ENCODE assay signal across 8 cellular contexts in the genomic region with DNA sequence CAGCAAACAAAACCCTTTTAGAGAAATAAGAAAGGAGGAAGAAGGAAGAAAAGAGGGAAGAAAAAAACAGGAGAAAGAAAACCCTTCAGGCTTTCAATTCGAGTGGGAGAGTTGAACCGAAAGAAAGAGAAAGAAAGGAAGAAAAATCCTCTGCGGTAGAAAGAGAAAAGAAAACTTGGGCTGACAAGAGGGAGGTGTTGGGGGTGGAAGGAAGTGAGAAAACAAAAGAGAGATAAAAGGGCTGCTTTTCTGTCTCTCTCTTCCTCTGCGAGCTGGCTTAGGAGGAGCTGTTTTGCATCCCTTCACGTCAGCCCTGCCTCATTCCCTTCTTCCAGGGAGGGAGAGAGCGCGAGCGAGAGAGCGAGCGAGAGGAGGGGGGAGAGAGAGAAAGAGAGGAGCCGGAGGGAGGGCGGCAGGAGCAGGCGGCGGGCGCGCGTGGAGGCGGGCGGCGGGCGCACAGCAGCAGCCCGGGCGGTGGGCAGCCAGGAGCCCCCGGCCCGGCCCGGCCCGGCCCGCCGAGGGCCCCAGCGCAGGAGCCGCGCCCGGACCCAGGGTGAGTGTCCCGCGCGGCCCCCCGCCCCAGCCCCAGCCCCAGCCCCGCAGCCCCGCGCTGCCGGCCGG. TPM values are rescaled to one million over a fixed set of nuclear protein-coding genes. Genes with fewer than 3 reads are reported as not detected.
A peak's percentile ranks its signal among the peaks of the same experiment; 100 is the strongest.
DNase-seq lines count a peak whose midpoint lies in the region; ATAC-seq, FAIRE-seq and TF ChIP-seq lines count a peak whose summit lies in the region.

A gene with protein sequence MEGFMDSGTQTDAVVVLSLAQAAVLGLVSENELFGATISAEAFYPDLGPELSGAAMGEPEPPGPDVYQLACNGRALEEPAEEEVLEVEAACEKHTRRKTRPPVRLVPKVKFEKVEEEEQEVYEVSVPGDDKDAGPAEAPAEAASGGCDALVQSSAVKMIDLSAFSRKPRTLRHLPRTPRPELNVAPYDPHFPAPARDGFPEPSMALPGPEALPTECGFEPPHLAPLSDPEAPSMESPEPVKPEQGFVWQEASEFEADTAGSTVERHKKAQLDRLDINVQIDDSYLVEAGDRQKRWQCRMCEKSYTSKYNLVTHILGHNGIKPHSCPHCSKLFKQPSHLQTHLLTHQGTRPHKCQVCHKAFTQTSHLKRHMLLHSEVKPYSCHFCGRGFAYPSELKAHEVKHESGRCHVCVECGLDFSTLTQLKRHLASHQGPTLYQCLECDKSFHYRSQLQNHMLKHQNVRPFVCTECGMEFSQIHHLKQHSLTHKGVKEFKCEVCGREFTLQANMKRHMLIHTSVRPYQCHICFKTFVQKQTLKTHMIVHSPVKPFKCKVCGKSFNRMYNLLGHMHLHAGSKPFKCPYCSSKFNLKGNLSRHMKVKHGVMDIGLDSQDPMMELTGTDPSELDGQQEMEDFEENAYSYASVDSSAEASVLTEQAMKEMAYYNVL (plus strand): TSS at position 263 of the 621 bp plus-strand sequence. CDS start 65,814 bp downstream, outside the sequence.

- H4K20me1 ChIP-seq in SK-N-SH (ENCODE audit: insufficient read depth): no peaks in the 10 kb centered on the region

- H3K4me3 ChIP-seq in SK-N-SH (ENCODE audit: low read depth in 2 of 2, low read length in 1 of 2): peak within 1 kb of the TSS; percentile 59 to 66
- H3K4me3 ChIP-seq in bronchial epithelial cell (ENCODE audit: low read depth, low read length): peak within 1 kb of the TSS; percentile 67
- peak within 1 kb of the TSS; percentile 82 for H3K4me3 ChIP-seq in iPS-20b (ENCODE audit: low read length)
- H3K4me3 ChIP-seq in retinal pigment epithelial cell (ENCODE audit: low read length): peak within 1 kb of the TSS; percentile 71

- under 1% methylated on average over 21 of the region's 42 CpGs for WGBS in SK-N-SH (ENCODE audit: low lambda C conversion rate)

- H3K4me2 ChIP-seq in SK-N-SH: peak within 1 kb of the TSS; percentile 80

- peak; percentile 50 for DNase-seq in A172 (ENCODE audit: low spot score)
- DNase-seq in GM10248 (ENCODE audit: extremely low spot score): peak; percentile 80
- peak; percentile 42 for DNase-seq in HT1080 (ENCODE audit: low read depth)
- peak; percentile 91 for DNase-seq in SK-N-SH
- peak; percentile 30 for DNase-seq in bronchial epithelial cell (ENCODE audit: low read depth)
- no peak for DNase-seq in retinal pigment epithelial cell (ENCODE audit: low read depth)

- H3K9me2 ChIP-seq in SK-N-SH: no peaks in the 10 kb centered on the region

- FAIRE-seq in bronchial epithelial cell (lab: Jason Lieb, UNC): no peak

- H2AFZ ChIP-seq in SK-N-SH (ENCODE audit: low read depth): peak within 1 kb of the TSS; percentile 99

- TF ChIP-seq CTCF in GM10248 (IDR thresholded peaks at IDR 0.05; ENCODE audit: control extremely low read depth, extremely low read depth, low read depth, missing control alignments): no peak
- TF ChIP-seq CTCF in SK-N-SH (IDR thresholded peaks at IDR 0.05): no peak
- no peak for TF ChIP-seq CTCF in bronchial epithelial cell (IDR thresholded peaks at IDR 0.05; ENCODE audit: insufficient read depth, low read length, severe bottlenecking)
- TF ChIP-seq CTCF in retinal pigment epithelial cell (conservative IDR thresholded peaks at IDR 0.05; ENCODE audit: low read depth, low read length): no peak

- H3K4me1 ChIP-seq in SK-N-SH (ENCODE audit: control insufficient read depth in 1 of 2, insufficient read depth in 2 of 2, low read depth in 1 of 2, low read length in 1 of 2) (peaks cover 16 to 22% of the 10 kb centered on the region in 2 experiments; a peak in 3 of 4 replicates), iPS-20b (ENCODE audit: insufficient read depth, low read length) (peaks cover 27% of the 10 kb centered on the region)

- no peaks in the 10 kb centered on the region for H3F3A ChIP-seq in SK-N-SH (replicated peaks; ENCODE audit: insufficient read depth)

- peak within 1 kb of the TSS; percentile 79 for H3K9ac ChIP-seq in SK-N-SH
- peak within 1 kb of the TSS; percentile 82 for H3K9ac ChIP-seq in iPS-20b (ENCODE audit: low read depth, low read length)

- H3K27ac ChIP-seq in SK-N-SH (ENCODE audit: low read depth in 2 of 2, low read length in 1 of 2) (peak within 1 kb of the TSS; percentile 51 to 83), iPS-20b (ENCODE audit: low read length) (peak within 1 kb of the TSS; percentile 27)

- no peaks in the 10 kb centered on the region for H3K36me3 ChIP-seq in SK-N-SH (replicated peaks in 1 of 2; ENCODE audit: control insufficient read depth in 1 of 2, insufficient read depth in 2 of 2, low read length in 1 of 2)
- no peaks in the 10 kb centered on the region for H3K36me3 ChIP-seq in bronchial epithelial cell (ENCODE audit: control insufficient read depth, insufficient read depth, low read length)
- no peaks in the 10 kb centered on the region for H3K36me3 ChIP-seq in iPS-20b (ENCODE audit: insufficient read depth, low read depth, low read length)

- peaks cover 34% of the 10 kb centered on the region for H3K79me2 ChIP-seq in SK-N-SH (ENCODE audit: insufficient read depth)

- H3K27me3 ChIP-seq in SK-N-SH (ENCODE audit: insufficient read depth) (no peaks in the 10 kb centered on the region), bronchial epithelial cell (ENCODE audit: control insufficient read depth, insufficient read depth, low read length) (no peaks in the 10 kb centered on the region), iPS-20b (ENCODE audit: insufficient read depth, low read length) (peaks cover 12% of the 10 kb centered on the region)

- TF ChIP-seq EP300 in SK-N-SH (IDR thresholded peaks at IDR 0.05; ENCODE audit: borderline replicate concordance in 1 of 2, low read depth in 1 of 2, low read length in 1 of 2): no peak

- no peak for TF ChIP-seq RAD21 in SK-N-SH (IDR thresholded peaks at IDR 0.05; ENCODE audit: low read length)

- CTCF ChIA-PET in GM10248 (lab: Yijun Ruan, JAX) (no interaction called here), SK-N-SH (lab: Yijun Ruan, JAX) (no interaction called here)

- ATAC-seq in HG03039 (IDR thresholded peaks at IDR 0.05; ENCODE audit: unreplicated experiment): no peak

- POLR2A ChIA-PET in GM10248 (lab: Yijun Ruan, JAX): interaction anchor here (0.7 kb wide), 1 partner anchor 9 kb away, joined by 5 read pairs; no protein-coding TSS in a partner anchor
- POLR2A ChIA-PET in SK-N-SH (lab: Yijun Ruan, JAX): interaction anchor here (0.6 kb wide), 1 partner anchor 89 kb away, joined by 3 read pairs; a partner anchor contains a TSS

- no peaks in the 10 kb centered on the region for H3K9me3 ChIP-seq in SK-N-SH
- no peaks in the 10 kb centered on the region for H3K9me3 ChIP-seq in iPS-20b (ENCODE audit: insufficient read depth, low read depth, low read length)

TF ChIP-seq in SK-N-SH, 30 proteins besides CTCF, POLR2A, EP300 and RAD21 (continues in another document):
- TF ChIP-seq TAF1 (IDR thresholded peaks at IDR 0.05; ENCODE audit: borderline replicate concordance, low read depth, low read length) (0 out of 2 replicates have a peak, but pooled peaks have one; percentile 35), YY1 (IDR thresholded peaks at IDR 0.05; ENCODE audit: low read depth) (no peak), CHD2 (IDR thresholded peaks at IDR 0.05; ENCODE audit: low read length, partially characterized antibody) (no peak), RCOR1 (IDR thresholded peaks at IDR 0.05; ENCODE audit: low read length) (no peak), GATA2 (CRISPR knock-in tag; IDR thresholded peaks at IDR 0.05) (no peak), POLR2AphosphoS5 (IDR thresholded peaks at IDR 0.05; ENCODE audit: low read depth, low read length) (peak; percentile 39; the same call in 1 of the 2 replicates), RXRA (IDR thresholded peaks at IDR 0.05; ENCODE audit: borderline replicate concordance, low read depth) (no peak), SIN3A (IDR thresholded peaks at IDR 0.05; ENCODE audit: borderline replicate concordance, low read depth, low read length) (peak; percentile 57; the same call in 1 of the 2 replicates), NRF1 (IDR thresholded peaks at IDR 0.05; ENCODE audit: low read depth, low read length) (no peak)
- TF ChIP-seq, protein P1, sequence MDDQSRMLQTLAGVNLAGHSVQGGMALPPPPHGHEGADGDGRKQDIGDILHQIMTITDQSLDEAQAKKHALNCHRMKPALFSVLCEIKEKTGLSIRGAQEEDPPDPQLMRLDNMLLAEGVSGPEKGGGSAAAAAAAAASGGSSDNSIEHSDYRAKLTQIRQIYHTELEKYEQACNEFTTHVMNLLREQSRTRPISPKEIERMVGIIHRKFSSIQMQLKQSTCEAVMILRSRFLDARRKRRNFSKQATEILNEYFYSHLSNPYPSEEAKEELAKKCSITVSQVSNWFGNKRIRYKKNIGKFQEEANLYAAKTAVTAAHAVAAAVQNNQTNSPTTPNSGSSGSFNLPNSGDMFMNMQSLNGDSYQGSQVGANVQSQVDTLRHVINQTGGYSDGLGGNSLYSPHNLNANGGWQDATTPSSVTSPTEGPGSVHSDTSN (IDR thresholded peaks at IDR 0.05): no peak
- TF ChIP-seq, protein P2, sequence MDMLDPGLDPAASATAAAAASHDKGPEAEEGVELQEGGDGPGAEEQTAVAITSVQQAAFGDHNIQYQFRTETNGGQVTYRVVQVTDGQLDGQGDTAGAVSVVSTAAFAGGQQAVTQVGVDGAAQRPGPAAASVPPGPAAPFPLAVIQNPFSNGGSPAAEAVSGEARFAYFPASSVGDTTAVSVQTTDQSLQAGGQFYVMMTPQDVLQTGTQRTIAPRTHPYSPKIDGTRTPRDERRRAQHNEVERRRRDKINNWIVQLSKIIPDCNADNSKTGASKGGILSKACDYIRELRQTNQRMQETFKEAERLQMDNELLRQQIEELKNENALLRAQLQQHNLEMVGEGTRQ (IDR thresholded peaks at IDR 0.05; ENCODE audit: borderline replicate concordance, low read depth, low read length): no peak
- TF ChIP-seq, protein P3, sequence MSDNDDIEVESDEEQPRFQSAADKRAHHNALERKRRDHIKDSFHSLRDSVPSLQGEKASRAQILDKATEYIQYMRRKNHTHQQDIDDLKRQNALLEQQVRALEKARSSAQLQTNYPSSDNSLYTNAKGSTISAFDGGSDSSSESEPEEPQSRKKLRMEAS (IDR thresholded peaks at IDR 0.05; ENCODE audit: low read depth): peak; percentile 45

RNA-seq across cellular contexts. Expression of the gene that starts here (rescaled TPM):
- 6.2 and 6.6 TPM in 2 replicates for total RNA-seq in A172 (2014; rRNA removed; shearing (Covaris generic))
- total RNA-seq in HT1080 (2014; rRNA removed; shearing (Covaris generic)): 14.4 and 16.1 TPM in 2 replicates
- polyA plus RNA-seq in HT1080 (2015; cell fraction: cytosol; rRNA removed): 8.3 and 8.6 TPM in 2 replicates
- 8.9 and 11.2 TPM in 2 replicates for polyA plus RNA-seq in HT1080 (2015; cell fraction: nucleus; rRNA removed)
- polyA plus RNA-seq in SK-N-SH (2012; rRNA removed): 2.4 and 2.7 TPM in 2 replicates
- polyA plus RNA-seq in SK-N-SH (2012; cell fraction: cytosol; rRNA removed): 2.0 and 2.1 TPM in 2 replicates
- polyA plus RNA-seq in SK-N-SH (2012; cell fraction: nucleus; rRNA removed): 8.4 and 9.2 TPM in 2 replicates
- total RNA-seq in bronchial epithelial cell: 7.6 and 11.9 TPM in 2 replicates
